In the genomic region with DNA sequence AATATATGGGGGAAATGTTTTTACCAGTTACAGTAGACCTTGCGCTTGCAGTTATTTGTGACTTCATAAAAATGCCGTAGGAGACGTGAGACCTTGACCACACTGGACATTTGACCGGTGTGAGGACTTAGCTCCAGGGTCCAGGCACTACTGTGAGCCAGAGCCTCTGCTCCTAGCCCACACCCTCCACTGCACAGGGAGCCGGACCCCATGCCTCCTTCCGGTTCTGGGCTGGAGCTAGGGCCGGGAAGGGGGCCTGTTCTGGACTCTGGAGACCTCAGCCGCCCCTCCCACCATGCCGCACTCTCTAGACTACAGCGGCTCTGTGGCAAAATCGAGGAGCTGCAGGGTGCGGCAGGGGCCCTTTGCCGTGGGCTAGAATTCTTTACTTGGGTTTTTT, we compare ENCODE assay signal across 1 cellular context.
TF ChIP-seq lines count a peak whose summit lies in the region.

No MANE protein-coding gene starts in this region.

TF ChIP-seq in neural cell, 6 proteins besides CTCF, POLR2A, EP300 and RAD21 (continued from another document):
- TF ChIP-seq, protein P1, sequence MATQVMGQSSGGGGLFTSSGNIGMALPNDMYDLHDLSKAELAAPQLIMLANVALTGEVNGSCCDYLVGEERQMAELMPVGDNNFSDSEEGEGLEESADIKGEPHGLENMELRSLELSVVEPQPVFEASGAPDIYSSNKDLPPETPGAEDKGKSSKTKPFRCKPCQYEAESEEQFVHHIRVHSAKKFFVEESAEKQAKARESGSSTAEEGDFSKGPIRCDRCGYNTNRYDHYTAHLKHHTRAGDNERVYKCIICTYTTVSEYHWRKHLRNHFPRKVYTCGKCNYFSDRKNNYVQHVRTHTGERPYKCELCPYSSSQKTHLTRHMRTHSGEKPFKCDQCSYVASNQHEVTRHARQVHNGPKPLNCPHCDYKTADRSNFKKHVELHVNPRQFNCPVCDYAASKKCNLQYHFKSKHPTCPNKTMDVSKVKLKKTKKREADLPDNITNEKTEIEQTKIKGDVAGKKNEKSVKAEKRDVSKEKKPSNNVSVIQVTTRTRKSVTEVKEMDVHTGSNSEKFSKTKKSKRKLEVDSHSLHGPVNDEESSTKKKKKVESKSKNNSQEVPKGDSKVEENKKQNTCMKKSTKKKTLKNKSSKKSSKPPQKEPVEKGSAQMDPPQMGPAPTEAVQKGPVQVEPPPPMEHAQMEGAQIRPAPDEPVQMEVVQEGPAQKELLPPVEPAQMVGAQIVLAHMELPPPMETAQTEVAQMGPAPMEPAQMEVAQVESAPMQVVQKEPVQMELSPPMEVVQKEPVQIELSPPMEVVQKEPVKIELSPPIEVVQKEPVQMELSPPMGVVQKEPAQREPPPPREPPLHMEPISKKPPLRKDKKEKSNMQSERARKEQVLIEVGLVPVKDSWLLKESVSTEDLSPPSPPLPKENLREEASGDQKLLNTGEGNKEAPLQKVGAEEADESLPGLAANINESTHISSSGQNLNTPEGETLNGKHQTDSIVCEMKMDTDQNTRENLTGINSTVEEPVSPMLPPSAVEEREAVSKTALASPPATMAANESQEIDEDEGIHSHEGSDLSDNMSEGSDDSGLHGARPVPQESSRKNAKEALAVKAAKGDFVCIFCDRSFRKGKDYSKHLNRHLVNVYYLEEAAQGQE (IDR thresholded peaks at IDR 0.05; ENCODE audit: borderline replicate concordance) = no peak
- no peak for TF ChIP-seq EZH2 (IDR thresholded peaks at IDR 0.05; ENCODE audit: borderline replicate concordance, insufficient read depth, low read length, poor library complexity, severe bottlenecking)
- no peak for TF ChIP-seq SMC3 (conservative IDR thresholded peaks at IDR 0.05; ENCODE audit: poor library complexity)
TF ChIP-seq in neural cell: peak in this region for 0.
